33 cellular contexts compared by ENCODE assay signal in the genomic region with DNA sequence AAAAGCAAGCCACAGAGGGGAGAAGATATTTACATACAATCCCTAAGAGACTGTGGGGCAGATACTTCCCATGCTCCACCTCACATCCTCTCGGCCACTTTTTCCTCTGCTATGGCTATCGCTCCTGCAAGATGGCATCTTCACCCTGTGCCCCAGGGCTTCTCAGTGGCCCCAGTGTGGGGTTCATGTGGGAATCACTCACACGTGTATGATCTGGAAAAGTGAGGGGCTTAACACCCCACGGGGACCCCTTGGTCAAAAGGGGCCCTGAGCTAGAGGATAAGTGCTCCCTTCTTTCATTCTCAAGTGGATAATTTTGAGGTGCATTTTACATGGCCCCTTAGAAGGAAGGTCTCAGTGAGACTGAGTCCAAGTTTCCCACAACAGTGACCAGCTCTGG.
"Had no signal": no experiment of that assay in that cellular context is flagged by ENCODE, and none has a peak within 500 bp of the region (broad histone marks: within the 10 kb centered on the region; RNA-seq: fewer than 3 reads in every experiment).

No MANE protein-coding gene starts in this region.

- DNase-seq: activated B cell treated with CpG ODN at 0.5 μM for 24 hours; activated CD4-positive, alpha-beta T cell treated with anti-CD3 and anti-CD28 coated beads for 48 hours; activated CD4-positive, alpha-beta T cell treated with anti-CD3 and anti-CD28 coated beads, Interleukin-2, amount 50 U/mL, for 1 hour; activated CD4-positive, alpha-beta T cell treated with anti-CD3 and anti-CD28 coated beads, Interleukin-2, amount 50 U/mL, for 48 hours; activated CD8-positive, alpha-beta memory T cell treated with anti-CD3 and anti-CD28 coated beads, Interleukin-2, amount 50 U/mL, for 4 hours; activated effector memory CD4-positive, alpha-beta T cell treated with anti-CD3 and anti-CD28 coated beads, Interleukin-2, amount 50 U/mL, for 16 hours; activated naive CD4-positive, alpha-beta T cell treated with anti-CD3 and anti-CD28 coated beads for 36 hours; activated naive CD8-positive, alpha-beta T cell treated with anti-CD3 and anti-CD28 coated beads for 36 hours; activated naive CD8-positive, alpha-beta T cell treated with anti-CD3 and anti-CD28 coated beads, Interleukin-2, amount 50 U/mL, for 24 hours; activated T-cell treated with anti-CD3 and anti-CD28 coated beads, Interleukin-2, amount 50 U/mL, for 1 hour; activated T-cell treated with anti-CD3 and anti-CD28 coated beads, Interleukin-2, amount 50 U/mL, for 48 hours; adrenal gland; amygdala; aorta; body of pancreas; caudate nucleus; cortex of kidney; dermis blood vessel endothelial cell; effector CD4-positive, alpha-beta T cell; effector memory CD8-positive, alpha-beta T cell; erythroblast; esophagus squamous epithelium; foreskin melanocyte; T-helper 1 cell; T-helper 17 cell; T1000; WERI-Rb-1 had no signal

- H3K36me3 ChIP-seq: adrenal gland, esophagus squamous epithelium, gastroesophageal sphincter, WERI-Rb-1 had no signal

- H3K4me1 Mint-ChIP-seq: activated B cell treated with CpG ODN at 0.5 μM for 24 hours; activated naive CD8-positive, alpha-beta T cell treated with anti-CD3 and anti-CD28 coated beads for 36 hours; activated naive CD8-positive, alpha-beta T cell treated with anti-CD3 and anti-CD28 coated beads, Interleukin-2, amount 50 U/mL, for 24 hours; T-helper 17 cell had no signal

- H3K4me3 ChIP-seq: adrenal gland, body of pancreas, esophagus squamous epithelium, gastroesophageal sphincter had no signal

- H3K27ac ChIP-seq: adrenal gland, body of pancreas, esophagus squamous epithelium, gastroesophageal sphincter, WERI-Rb-1 had no signal

- H3K9me3 ChIP-seq: adrenal gland, body of pancreas, esophagus squamous epithelium, gastroesophageal sphincter had no signal

- H3K4me1 ChIP-seq: adrenal gland, body of pancreas, gastroesophageal sphincter had no signal

- H3K4me3 Mint-ChIP-seq: activated B cell treated with CpG ODN at 0.5 μM for 24 hours; activated naive CD4-positive, alpha-beta T cell treated with anti-CD3 and anti-CD28 coated beads for 36 hours; activated naive CD4-positive, alpha-beta T cell treated with anti-CD3 and anti-CD28 coated beads, Interleukin-2, amount 50 U/mL, for 24 hours; activated naive CD8-positive, alpha-beta T cell treated with anti-CD3 and anti-CD28 coated beads for 36 hours; activated naive CD8-positive, alpha-beta T cell treated with anti-CD3 and anti-CD28 coated beads, Interleukin-2, amount 50 U/mL, for 24 hours; activated T-helper 1 cell treated with anti-CD3 and anti-CD28 coated beads, Interleukin-12 subunit alpha, Interleukin-12 subunit beta, Interleukin-2, Interleukin-4 antibody, amounts not matched to agents 30 ng/mL and 10 ng/mL and 1 ng/mL, durations not matched to agents 14 hours and 24 hours and 36 hours; effector memory CD8-positive, alpha-beta T cell; T-helper 17 cell; T-helper 2 cell treated with Interferon-gamma antibody and Interleukin-4, amounts not matched to agents 5 μg/mL and 100 μg/mL, for 36 hours had no signal

- H3K27ac Mint-ChIP-seq: activated B cell treated with CpG ODN at 0.5 μM for 24 hours; activated naive CD4-positive, alpha-beta T cell treated with anti-CD3 and anti-CD28 coated beads for 36 hours; activated naive CD4-positive, alpha-beta T cell treated with anti-CD3 and anti-CD28 coated beads, Interleukin-2, amount 50 U/mL, for 24 hours; activated naive CD8-positive, alpha-beta T cell treated with anti-CD3 and anti-CD28 coated beads for 36 hours; activated naive CD8-positive, alpha-beta T cell treated with anti-CD3 and anti-CD28 coated beads, Interleukin-2, amount 50 U/mL, for 24 hours; activated T-helper 1 cell treated with anti-CD3 and anti-CD28 coated beads, Interleukin-12 subunit alpha, Interleukin-12 subunit beta, Interleukin-2, Interleukin-4 antibody, amounts not matched to agents 30 ng/mL and 10 ng/mL and 1 ng/mL, durations not matched to agents 14 hours and 24 hours and 36 hours; activated T-helper 2 cell treated with anti-CD3 and anti-CD28 coated beads, Interferon-gamma antibody, Interleukin-2, Interleukin-4, amounts not matched to agents 10 μg/mL and 5 μg/mL and 100 μg/mL, durations not matched to agents 14 hours and 24 hours and 36 hours; effector memory CD8-positive, alpha-beta T cell; T-helper 17 cell; T-helper 2 cell treated with Interferon-gamma antibody and Interleukin-4, amounts not matched to agents 5 μg/mL and 100 μg/mL, for 36 hours had no signal

- H3K36me3 Mint-ChIP-seq: activated naive CD4-positive, alpha-beta T cell treated with anti-CD3 and anti-CD28 coated beads, Interleukin-2, amount 50 U/mL, for 24 hours; activated naive CD8-positive, alpha-beta T cell treated with anti-CD3 and anti-CD28 coated beads for 36 hours had no signal

- H3K9me3 Mint-ChIP-seq: activated B cell treated with CpG ODN at 0.5 μM for 24 hours; activated naive CD4-positive, alpha-beta T cell treated with anti-CD3 and anti-CD28 coated beads for 36 hours; activated naive CD4-positive, alpha-beta T cell treated with anti-CD3 and anti-CD28 coated beads, Interleukin-2, amount 50 U/mL, for 24 hours; activated naive CD8-positive, alpha-beta T cell treated with anti-CD3 and anti-CD28 coated beads for 36 hours; activated naive CD8-positive, alpha-beta T cell treated with anti-CD3 and anti-CD28 coated beads, Interleukin-2, amount 50 U/mL, for 24 hours; activated T-helper 1 cell treated with anti-CD3 and anti-CD28 coated beads, Interleukin-12 subunit alpha, Interleukin-12 subunit beta, Interleukin-2, Interleukin-4 antibody, amounts not matched to agents 30 ng/mL and 10 ng/mL and 1 ng/mL, durations not matched to agents 14 hours and 24 hours and 36 hours; activated T-helper 2 cell treated with anti-CD3 and anti-CD28 coated beads, Interferon-gamma antibody, Interleukin-2, Interleukin-4, amounts not matched to agents 10 μg/mL and 5 μg/mL and 100 μg/mL, durations not matched to agents 14 hours and 24 hours and 36 hours; effector memory CD8-positive, alpha-beta T cell; T-helper 2 cell treated with Interferon-gamma antibody and Interleukin-4, amounts not matched to agents 5 μg/mL and 100 μg/mL, for 36 hours had no signal

- H3K27me3 Mint-ChIP-seq: activated naive CD4-positive, alpha-beta T cell treated with anti-CD3 and anti-CD28 coated beads, Interleukin-2, amount 50 U/mL, for 24 hours; activated naive CD8-positive, alpha-beta T cell treated with anti-CD3 and anti-CD28 coated beads for 36 hours; activated naive CD8-positive, alpha-beta T cell treated with anti-CD3 and anti-CD28 coated beads, Interleukin-2, amount 50 U/mL, for 24 hours; T-helper 17 cell had no signal

- H3K27me3 ChIP-seq: adrenal gland, body of pancreas, gastroesophageal sphincter had no signal

- ATAC-seq: activated CD4-positive, CD25-positive, alpha-beta regulatory T cell treated with anti-CD3 and anti-CD28 coated beads, Interleukin-2, amount 50 U/mL, for 24 hours; activated naive CD8-positive, alpha-beta T cell treated with anti-CD3 and anti-CD28 coated beads, Interleukin-2, amount 50 U/mL, for 24 hours; body of pancreas; effector memory CD8-positive, alpha-beta T cell; gastroesophageal sphincter; T-helper 17 cell had no signal
